Comparison of ENCODE assay signal across 23 cellular contexts in the genomic region with DNA sequence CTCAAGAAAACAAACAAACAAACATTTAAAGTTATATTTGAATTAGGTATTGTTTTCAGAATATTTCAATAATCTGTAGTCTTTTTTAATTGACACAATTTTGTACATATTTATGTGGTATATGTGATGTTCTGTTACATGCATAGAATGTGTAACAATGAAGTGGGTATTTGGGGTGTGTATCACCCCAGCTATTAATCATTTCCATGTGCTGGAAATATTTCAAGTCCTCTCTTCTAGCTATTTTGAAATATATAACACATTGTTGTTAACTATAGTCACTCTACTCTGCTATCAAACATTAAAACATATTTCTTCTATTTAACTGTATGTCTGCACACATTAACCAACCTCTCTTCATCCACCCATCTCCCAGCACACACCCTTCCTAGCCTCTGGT. TPM values are rescaled to one million over a fixed set of nuclear protein-coding genes. Genes with fewer than 3 reads are reported as not detected.
"Had no signal": no experiment of that assay in that cellular context is flagged by ENCODE, and none has a peak within 500 bp of the region (broad histone marks: within the 10 kb centered on the region; RNA-seq: fewer than 3 reads in every experiment).

No MANE protein-coding gene starts in this region.

- H3K27me3 Mint-ChIP-seq: type B pancreatic cell had no signal

- H3K9me3 Mint-ChIP-seq: natural killer cell; stimulated activated memory B cell treated with anti-CD40 and anti-IgM and Interleukin-4, amounts not matched to agents 10 μg/mL and 1 μg/mL and 100 μg/mL, for 72 hours; stimulated activated naive CD8-positive, alpha-beta T cell treated with anti-CD3 and anti-CD28 coated beads, Interleukin-15, amount 100 ng/mL, for 72 hours had no signal

- DNase-seq: hippocampal formation; islet precursor cell; left ventricle myocardium inferior; mesendoderm; naive B cell; natural killer cell; nephron progenitor cell; occipital lobe; right lobe of liver; stimulated activated CD4-positive, alpha-beta T cell treated with anti-CD3 and anti-CD28 coated beads, Interleukin-1b, Interleukin-23, amount 100 ng/mL, for 48 hours; stimulated activated CD4-positive, alpha-beta T cell treated with anti-CD3 and anti-CD28 coated beads, Interleukin-2, amount 100 ng/mL, for 48 hours; stimulated activated CD4-positive, alpha-beta T cell treated with anti-CD3 and anti-CD28 coated beads, Interleukin-4, amount 100 ng/mL, for 4 hours; stimulated activated CD8-positive, alpha-beta memory T cell treated with anti-CD3 and anti-CD28 coated beads, Interleukin-4, amount 100 ng/mL, for 48 hours; stimulated activated naive CD4-positive, alpha-beta T cell treated with Interleukin-2 at 50 U/mL for 16 hours; stimulated activated naive CD8-positive, alpha-beta T cell treated with anti-CD3 and anti-CD28 coated beads, Interleukin-15, amount 100 ng/mL, for 72 hours; substantia nigra; uterus had no signal

- H3K4me3 Mint-ChIP-seq: mesothelial cell of epicardium; naive B cell; natural killer cell; nephron progenitor cell; neural progenitor cell; stimulated activated memory B cell treated with anti-CD40 and anti-IgM and Interleukin-4, amounts not matched to agents 10 μg/mL and 1 μg/mL and 100 μg/mL, for 72 hours; stimulated activated naive CD8-positive, alpha-beta T cell treated with anti-CD3 and anti-CD28 coated beads, Interleukin-15, amount 100 ng/mL, for 72 hours; type B pancreatic cell had no signal

- H3K4me1 Mint-ChIP-seq: mesothelial cell of epicardium; naive B cell; natural killer cell; stimulated activated memory B cell treated with anti-CD40 and anti-IgM and Interleukin-4, amounts not matched to agents 10 μg/mL and 1 μg/mL and 100 μg/mL, for 72 hours; stimulated activated naive CD8-positive, alpha-beta T cell treated with anti-CD3 and anti-CD28 coated beads, Interleukin-15, amount 100 ng/mL, for 72 hours had no signal

- H3K27ac Mint-ChIP-seq: mesothelial cell of epicardium; natural killer cell; nephron progenitor cell; neural progenitor cell; progenitor cell of endocrine pancreas; stimulated activated memory B cell treated with anti-CD40 and anti-IgM and Interleukin-4, amounts not matched to agents 10 μg/mL and 1 μg/mL and 100 μg/mL, for 72 hours; type B pancreatic cell had no signal

- H3K36me3 Mint-ChIP-seq: mesothelial cell of epicardium; naive B cell; natural killer cell; neural progenitor cell; stimulated activated memory B cell treated with anti-CD40 and anti-IgM and Interleukin-4, amounts not matched to agents 10 μg/mL and 1 μg/mL and 100 μg/mL, for 72 hours; type B pancreatic cell had no signal

RNA-seq across cellular contexts. Expression of a gene that starts 32.0 kb away (rescaled TPM):
- polyA plus RNA-seq: smooth muscle cell had no signal
